In the genomic region with DNA sequence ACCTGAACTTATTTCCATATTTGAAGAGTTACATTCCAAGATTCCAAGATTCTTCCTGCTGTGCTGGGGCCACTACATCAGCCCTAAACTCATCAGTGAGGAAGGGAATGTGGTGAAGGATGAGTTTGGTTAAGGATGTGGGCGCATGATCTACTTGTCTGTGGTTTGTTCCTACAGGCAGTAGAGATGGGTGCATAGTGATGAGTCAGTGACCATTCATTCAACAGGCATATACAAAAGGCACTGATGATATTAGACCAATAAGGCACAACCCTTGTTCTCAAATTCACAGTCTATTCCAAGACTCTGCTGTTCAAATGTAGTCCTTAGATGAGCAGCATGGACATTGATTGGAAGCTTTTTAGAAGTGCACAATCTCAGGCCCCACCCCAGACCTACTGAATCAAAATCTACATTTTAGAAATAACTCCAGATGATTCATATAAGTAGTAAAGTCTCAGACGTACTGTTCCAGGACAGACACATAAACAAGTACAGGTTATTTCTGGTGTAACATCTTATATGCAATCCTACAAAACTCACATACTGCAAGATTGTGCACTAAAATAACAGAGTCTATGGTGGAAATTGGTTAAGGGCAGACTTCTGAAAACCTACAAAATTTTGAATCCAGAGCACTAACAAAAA, we compare ENCODE assay signal across 12 cellular contexts. TPM values are rescaled to one million over a fixed set of nuclear protein-coding genes. Genes with fewer than 3 reads are reported as not detected.
DNase-seq lines count a peak whose midpoint lies in the region; ATAC-seq and TF ChIP-seq lines count a peak whose summit lies in the region.
"Had no signal": no experiment of that assay in that cellular context is flagged by ENCODE, and none has a peak within 500 bp of the region (broad histone marks: within the 10 kb centered on the region; RNA-seq: fewer than 3 reads in every experiment).

No MANE protein-coding gene starts in this region.

- no peak overlapping the region for H3K18ac ChIP-seq in trophoblast cell (ENCODE audit: low read length)

- no peak for DNase-seq in activated CD4-positive, CD25-positive, alpha-beta regulatory T cell treated with anti-CD3 and anti-CD28 coated beads, Interleukin-2, amount 50 U/mL, for 72 hours
- DNase-seq in NB4 (ENCODE audit: low read depth) = peak; percentile 68
- DNase-seq in astrocyte of the spinal cord (ENCODE audit: low read depth, low spot score) = peak; percentile 93
- peak; percentile 76 to 88 for DNase-seq in trophoblast cell
- no peak for DNase-seq in activated effector memory CD4-positive, alpha-beta T cell treated with anti-CD3 and anti-CD28 coated beads, Interleukin-2, amount 50 U/mL, for 16 hours
- DNase-seq: tibial artery had no signal

- H4K91ac ChIP-seq in trophoblast cell (ENCODE audit: low read depth, low read length) = no peak overlapping the region

- H3K79me1 ChIP-seq in trophoblast cell (ENCODE audit: low read length) = no peaks in the 10 kb centered on the region

- H3K9ac ChIP-seq in trophoblast cell (ENCODE audit: low read length) = no peak overlapping the region

- H3K27ac ChIP-seq in trophoblast cell (ENCODE audit: low read depth, low read length) = no peak overlapping the region
- H3K27ac ChIP-seq: 22Rv1, ascending aorta, hepatocyte, tibial artery had no signal

- H3K27me3 ChIP-seq in trophoblast cell (ENCODE audit: insufficient read depth, low read length) = no peaks in the 10 kb centered on the region
- H3K27me3 ChIP-seq: ascending aorta, hepatocyte, tibial artery had no signal

- no peak overlapping the region for H3K23ac ChIP-seq in trophoblast cell (ENCODE audit: low read length)

- TF ChIP-seq POLR2A in NB4 (IDR thresholded peaks at IDR 0.05; ENCODE audit: extremely low read depth, insufficient read length) = no peak

- H3K4me2 ChIP-seq in trophoblast cell (ENCODE audit: low read length) = no peak overlapping the region
- H3K4me2 ChIP-seq: hepatocyte had no signal

- H3K4me3 ChIP-seq in NB4 (ENCODE audit: low read depth, low read length) = no peak overlapping the region
- no peak overlapping the region for H3K4me3 ChIP-seq in astrocyte of the spinal cord (ENCODE audit: low read depth, low read length)
- no peak overlapping the region for H3K4me3 ChIP-seq in trophoblast cell (ENCODE audit: low read depth, low read length)
- H3K4me3 ChIP-seq: ascending aorta, hepatocyte, tibial artery had no signal

- H3K4ac ChIP-seq in trophoblast cell (ENCODE audit: low read depth, low read length) = no peak overlapping the region

- H3K9me3 ChIP-seq in trophoblast cell (ENCODE audit: insufficient read depth, low read depth, low read length) = no peaks in the 10 kb centered on the region
- H3K9me3 ChIP-seq: ascending aorta, tibial artery had no signal

- no peak overlapping the region for H4K12ac ChIP-seq in trophoblast cell (ENCODE audit: low read depth, low read length)

- no CpG with 5 or more reads among the region's 2 CpGs for WGBS in trophoblast cell (ENCODE audit: extremely low coverage, insufficient coverage, insufficient read length)

- no peak overlapping the region for H2BK120ac ChIP-seq in trophoblast cell (ENCODE audit: insufficient read depth, low read length, poor library complexity)

- ATAC-seq in activated CD4-positive, CD25-positive, alpha-beta regulatory T cell treated with anti-CD3 and anti-CD28 coated beads, Interleukin-2, amount 50 U/mL, for 24 hours = peak; percentile 91 to 93
- no peak for ATAC-seq in GM19467 (IDR thresholded peaks at IDR 0.05; ENCODE audit: unreplicated experiment)
- ATAC-seq in GM18870 (IDR thresholded peaks at IDR 0.05; ENCODE audit: unreplicated experiment) = no peak

- no peak overlapping the region for H2AFZ ChIP-seq in trophoblast cell (ENCODE audit: insufficient read depth, low read length, poor library complexity)
- H2AFZ ChIP-seq: hepatocyte had no signal

- H2AK5ac ChIP-seq in trophoblast cell (ENCODE audit: low read length) = no peak overlapping the region

- no peak overlapping the region for H3K14ac ChIP-seq in trophoblast cell (ENCODE audit: low read length)

- no peak for TF ChIP-seq CTCF in NB4 (IDR thresholded peaks at IDR 0.05; ENCODE audit: low read depth, low read length)
- TF ChIP-seq CTCF in astrocyte of the spinal cord (IDR thresholded peaks at IDR 0.05; ENCODE audit: low read depth, low read length) = no peak

- no peak overlapping the region for H2BK12ac ChIP-seq in trophoblast cell (ENCODE audit: low read length)

- H3K79me2 ChIP-seq in trophoblast cell (ENCODE audit: control insufficient read depth, insufficient read depth, low read length, poor library complexity) = no peaks in the 10 kb centered on the region
- H3K79me2 ChIP-seq: hepatocyte had no signal

- in situ Hi-C loops in astrocyte of the spinal cord (cut with HindIII; ENCODE audit: low sequenced_read_pairs) = no loop called here

- no peak overlapping the region for H2BK5ac ChIP-seq in trophoblast cell (ENCODE audit: low read depth, low read length, poor library complexity)

- H4K8ac ChIP-seq in trophoblast cell (ENCODE audit: low read depth, low read length) = no peak overlapping the region

- H3K4me1 ChIP-seq in trophoblast cell (ENCODE audit: control insufficient read depth in 1 of 2, insufficient read depth in 2 of 2, low read length in 2 of 2) = peaks cover 0 to 3% of the 10 kb centered on the region in 2 experiments
- H3K4me1 ChIP-seq: ascending aorta, tibial artery had no signal

- H3K36me3 ChIP-seq in trophoblast cell (ENCODE audit: control insufficient read depth in 1 of 2, insufficient read depth in 2 of 2, low read length in 2 of 2) = no peaks in the 10 kb centered on the region
- H3K36me3 ChIP-seq: ascending aorta, tibial artery had no signal

RNA-seq across cellular contexts. Expression of a gene that starts 47.7 kb away (rescaled TPM):
- 6.7 TPM in 2 replicates for polyA plus RNA-seq in trophoblast cell (2013)

RNA-seq across cellular contexts. Expression of a gene that starts 50.3 kb away (rescaled TPM):
- polyA plus RNA-seq in trophoblast cell (2013) = 27.8 and 29.2 TPM in 2 replicates

Comparison
In these comparisons a context has a peak if more than half of its experiments do, and no peak if none do; other contexts are left out.
1. ATAC-seq: peak in activated CD4-positive, CD25-positive, alpha-beta regulatory T cell treated with anti-CD3 and anti-CD28 coated beads, Interleukin-2, amount 50 U/mL, for 24 hours (2 of 2); none in GM19467 (single experiment) and GM18870 (single experiment).
2. DNase-seq: peak in NB4 (single experiment), astrocyte of the spinal cord (single experiment) and trophoblast cell (2 of 2); none in activated CD4-positive, CD25-positive, alpha-beta regulatory T cell treated with anti-CD3 and anti-CD28 coated beads, Interleukin-2, amount 50 U/mL, for 72 hours (single experiment) and activated effector memory CD4-positive, alpha-beta T cell treated with anti-CD3 and anti-CD28 coated beads, Interleukin-2, amount 50 U/mL, for 16 hours (single experiment).